Comparison of ENCODE assay signal across 15 cellular contexts in the genomic region with DNA sequence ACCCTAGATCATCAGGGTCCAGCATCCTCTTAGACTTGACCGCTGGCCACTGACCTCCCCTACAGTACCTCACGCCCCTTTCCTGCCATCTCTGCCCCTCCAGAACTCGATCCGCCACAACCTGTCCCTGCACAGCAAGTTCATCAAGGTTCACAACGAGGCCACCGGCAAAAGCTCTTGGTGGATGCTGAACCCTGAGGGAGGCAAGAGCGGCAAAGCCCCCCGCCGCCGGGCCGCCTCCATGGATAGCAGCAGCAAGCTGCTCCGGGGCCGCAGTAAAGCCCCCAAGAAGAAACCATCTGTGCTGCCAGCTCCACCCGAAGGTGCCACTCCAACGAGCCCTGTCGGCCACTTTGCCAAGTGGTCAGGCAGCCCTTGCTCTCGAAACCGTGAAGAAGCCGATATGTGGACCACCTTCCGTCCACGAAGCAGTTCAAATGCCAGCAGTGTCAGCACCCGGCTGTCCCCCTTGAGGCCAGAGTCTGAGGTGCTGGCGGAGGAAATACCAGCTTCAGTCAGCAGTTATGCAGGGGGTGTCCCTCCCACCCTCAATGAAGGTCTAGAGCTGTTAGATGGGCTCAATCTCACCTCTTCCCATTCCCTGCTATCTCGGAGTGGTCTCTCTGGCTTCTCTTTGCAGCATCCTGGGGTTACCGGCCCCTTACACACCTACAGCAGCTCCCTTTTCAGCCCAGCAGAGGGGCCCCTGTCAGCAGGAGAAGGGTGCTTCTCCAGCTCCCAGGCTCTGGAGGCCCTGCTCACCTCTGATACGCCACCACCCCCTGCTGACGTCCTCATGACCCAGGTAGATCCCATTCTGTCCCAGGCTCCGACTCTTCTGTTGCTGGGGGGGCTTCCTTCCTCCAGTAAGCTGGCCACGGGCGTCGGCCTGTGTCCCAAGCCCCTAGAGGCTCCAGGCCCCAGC. TPM values are rescaled to one million over a fixed set of nuclear protein-coding genes. Genes with fewer than 3 reads are reported as not detected.
DNase-seq lines count a peak whose midpoint lies in the region; ATAC-seq, FAIRE-seq and TF ChIP-seq lines count a peak whose summit lies in the region.
"Had no signal": no experiment of that assay in that cellular context is flagged by ENCODE, and none has a peak within 500 bp of the region (broad histone marks: within the 10 kb centered on the region; RNA-seq: fewer than 3 reads in every experiment).

No MANE protein-coding gene starts in this region.

- no peaks in the 10 kb centered on the region for H3K79me2 ChIP-seq in GM12878 (ENCODE audit: control insufficient read depth, insufficient read depth, low read length)

- H3K9me3 ChIP-seq in GM12878 (replicated peaks; ENCODE audit: control insufficient read depth, insufficient read depth, low read length), result no peaks in the 10 kb centered on the region; the same call in 2 of the 3 replicates
- H3K9me3 ChIP-seq: uterus had no signal

- no peak for FAIRE-seq in GM12878 (lab: Jason Lieb, UNC)

- POLR2A ChIA-PET in GM12878 (lab: Charles Lee), result interaction anchor here (5.1 to 5.8 kb wide), 2 partner anchors 11 to 17 kb away, joined by 34 to 60 read pairs; a partner anchor contains a TSS

- H3K9ac ChIP-seq in GM12878 (ENCODE audit: control insufficient read depth, insufficient read depth, low read length), result no peak overlapping the region

- SMC1A ChIA-PET in GM12878 (lab: Charles Lee; ENCODE audit: uncharacterized antibody, unreplicated experiment), result interaction anchor here (2.1 to 6.2 kb wide), 6 partner anchors 11 to 82 kb away, joined by 7 to 46 read pairs (median 16); a partner anchor contains a TSS

- H3K4me2 ChIP-seq in GM12878 (ENCODE audit: control insufficient read depth, insufficient read depth), result no peak overlapping the region
- H3K4me2 ChIP-seq: smooth muscle cell had no signal

- ATAC-seq in GM12878 (no peak), HG02571 (IDR thresholded peaks at IDR 0.05; ENCODE audit: unreplicated experiment) (no peak)
- ATAC-seq: foreskin keratinocyte had no signal

- H3K27ac ChIP-seq in GM12878 (ENCODE audit: control insufficient read depth, insufficient read depth), result no peak overlapping the region
- H3K27ac ChIP-seq: foreskin keratinocyte, uterus, VCaP had no signal

- H3K36me3 Mint-ChIP-seq in type B pancreatic cell, result no peaks in the 10 kb centered on the region

- RAD21 ChIA-PET in GM12878 (lab: Charles Lee; ENCODE audit: unreplicated experiment), result interaction anchor here (0.6 to 3.3 kb wide), 6 partner anchors 11 to 79 kb away, joined by 3 to 29 read pairs (median 12); a partner anchor contains a TSS

- 0 out of 6 replicates have a peak, but pooled peaks of 2 of the 3 experiments have one; percentile 3 to 4 for TF ChIP-seq CTCF in GM12878 (IDR thresholded peaks at IDR 0.05 in 2 of 3, conservative IDR thresholded peaks at IDR 0.05 in 1 of 3; ENCODE audit: control insufficient read depth in 2 of 3, extremely low read depth in 1 of 3, insufficient read depth in 1 of 3, low read depth in 3 of 3, low read length in 3 of 3)
- peak; percentile 18 for TF ChIP-seq CTCF in type B pancreatic cell (conservative IDR thresholded peaks at IDR 0.05)

- H3K27me3 ChIP-seq in GM12878 (replicated peaks in 1 of 2; ENCODE audit: control insufficient read depth in 2 of 2, insufficient read depth in 2 of 2, low read length in 1 of 2), result no peaks in the 10 kb centered on the region
- H3K27me3 ChIP-seq: foreskin keratinocyte, uterus had no signal

- peaks cover 18% of the 10 kb centered on the region for H3K4me1 Mint-ChIP-seq in type B pancreatic cell (ENCODE audit: unreplicated experiment)

- H3K4me3 Mint-ChIP-seq in type B pancreatic cell, result no peak overlapping the region
- H3K4me3 Mint-ChIP-seq: neural crest cell had no signal

- no peak overlapping the region for H2AFZ ChIP-seq in GM12878 (ENCODE audit: control insufficient read depth, low read depth, low read length)

- peaks cover 3% of the 10 kb centered on the region; the same call in 1 of the 2 replicates for H3K4me1 ChIP-seq in GM12878 (ENCODE audit: control insufficient read depth, insufficient read depth, low read length)
- H3K4me1 ChIP-seq: foreskin keratinocyte, uterus had no signal

- intact Hi-C loops in GM12878 (cut with micrococcal nuclease; ENCODE audit: unreplicated experiment), result no loop called here

- no peaks in the 10 kb centered on the region for H3K27me3 Mint-ChIP-seq in type B pancreatic cell

- peak; percentile 8 for DNase-seq in stimulated activated CD4-positive, alpha-beta T cell treated with anti-CD3 and anti-CD28 coated beads, Interleukin-4, amount 100 ng/mL, for 1 hour
- no peak for DNase-seq in stimulated activated CD4-positive, alpha-beta T cell treated with anti-CD3 and anti-CD28 coated beads, Interleukin-4, amount 100 ng/mL, for 4 hours
- DNase-seq in GM12878 (ENCODE audit: low read depth, low spot score) (no peak), type B pancreatic cell (ENCODE audit: extremely low spot score, unreplicated experiment) (no peak), hepatic stellate cell (ENCODE audit: low spot score) (no peak)
- DNase-seq: cortex of kidney, foreskin keratinocyte, NCI-H1105, NCI-H526 treated with DMSO at 0.1 percent for 48 hours, uterus had no signal

- H3K4me3 ChIP-seq in GM12878, result no peak overlapping the region
- H3K4me3 ChIP-seq: smooth muscle cell, uterus had no signal

- H4K20me1 ChIP-seq in GM12878 (ENCODE audit: control insufficient read depth, insufficient read depth), result no peaks in the 10 kb centered on the region

- H3K9me3 Mint-ChIP-seq in type B pancreatic cell, result no peaks in the 10 kb centered on the region
- H3K9me3 Mint-ChIP-seq: neural crest cell had no signal

- peak; percentile 31; the same call in 1 of the 2 replicates for TF ChIP-seq POLR2A in GM12878 (IDR thresholded peaks at IDR 0.05; ENCODE audit: low read depth, low read length)

- CTCF ChIA-PET in GM12878 (lab: Yijun Ruan, JAX), result interaction anchor here (0.5 to 5.2 kb wide), 6 partner anchors 11 to 563 kb away, joined by 3 to 82 read pairs (median 24); a partner anchor contains a TSS

- no peak for TF ChIP-seq EP300 in GM12878 (IDR thresholded peaks at IDR 0.05; ENCODE audit: borderline replicate concordance in 1 of 2, control insufficient read depth in 1 of 2, low read depth in 2 of 2, low read length in 2 of 2)

- BruUV-seq in GM12878 (replicated peaks; lab: Mats Ljungman, UMichigan), result no TSS peak

- no peaks in the 10 kb centered on the region for H3K36me3 ChIP-seq in GM12878 (ENCODE audit: control insufficient read depth in 2 of 2, insufficient read depth in 2 of 2, low read length in 1 of 2)
- H3K36me3 ChIP-seq: uterus had no signal

- TF ChIP-seq RAD21 in GM12878 (IDR thresholded peaks at IDR 0.05; ENCODE audit: insufficient read depth, low read depth, low read length), result 0 out of 2 replicates have a peak, but pooled peaks have one; percentile 5

- WGBS in GM12878 (ENCODE audit: insufficient coverage, insufficient replicate concordance, low lambda C conversion rate, missing lambda C conversion rate), result 67% methylated on average over 31 of the region's 31 CpGs

- peak overlapping the region; percentile 36 for H3K27ac Mint-ChIP-seq in type B pancreatic cell

- in situ Hi-C loops in GM12878 (cut with MboI), result no loop called here

RNA-seq across cellular contexts. Expression of a gene that starts 5.2 kb away (rescaled TPM):
- total RNA-seq in GM12878 (2013; cell fraction: nucleolus; rRNA removed), result 3.5 and 4.2 TPM in 2 replicates
- total RNA-seq in GM12878 (2014; rRNA removed), result 2.7 and 2.8 TPM in 2 replicates
- 1.9 and 2.4 TPM in 2 replicates for total RNA-seq in GM12878 (2014; rRNA removed; fragmentation: Illumina TruSeq; extraction: Trizol)
- 6.9 and 8.1 TPM in 2 replicates for total RNA-seq in GM12878 (2021)
- polyA plus RNA-seq in GM12878 (2011; ENCODE audit: low read depth), result 2.8 TPM
- polyA plus RNA-seq in GM12878 (2011; rRNA removed), result 2.0 and 3.3 TPM in 2 replicates
- 3.9 and 4.4 TPM in 2 replicates for polyA plus RNA-seq in GM12878 (2011; cell fraction: cytosol; rRNA removed)
- 8.0 and 8.2 TPM in 2 replicates for polyA plus RNA-seq in GM12878 (2011; cell fraction: nucleus; rRNA removed)
- polyA plus RNA-seq in GM12878 (2012), result 4.9 and 5.6 TPM in 2 replicates
- polyA plus RNA-seq in GM12878 (2014; fragmentation: Illumina TruSeq; extraction: Trizol), result 1.1 and 2.9 TPM in 2 replicates
- under 1 TPM; 0.05 to 0.11 TPM for polyA plus RNA-seq in GM12878 (2014; fragmentation: Nextera tagmentation; extraction: Ambion mirVana)
- 3.2 and 3.4 TPM in 2 replicates for polyA plus RNA-seq in GM12878 (2014; rRNA removed)
- polyA plus RNA-seq in GM12878 (2016; fragmentation: Nextera tagmentation; extraction: Ambion mirVana), result 1 to 10 TPM in 1 of 2 experiments, under 1 TPM in 1; 0.97 to 1.2 TPM
- polyA minus RNA-seq in GM12878 (2011; rRNA and poly(A)+ RNA removed), result 1.6 and 3.6 TPM in 2 replicates
- 1.4 and 2.4 TPM in 2 replicates for polyA minus RNA-seq in GM12878 (2011; cell fraction: cytosol; rRNA and poly(A)+ RNA removed)
- polyA minus RNA-seq in GM12878 (2011; cell fraction: nucleus; rRNA and poly(A)+ RNA removed), result 0.97 and 1.1 TPM in 2 replicates
- total RNA-seq in type B pancreatic cell (ENCODE audit: low replicate concordance), result 18.8 and 34.1 TPM in 2 replicates

RNA-seq across cellular contexts. Expression of a gene that starts 5.7 kb away (rescaled TPM):
- 11.1 and 15.9 TPM in 2 replicates for total RNA-seq in GM12878 (2013; cell fraction: nucleolus; rRNA removed)
- total RNA-seq in GM12878 (2014; rRNA removed) (0.54 and 2.3 TPM in 2 replicates), GM12878 (2014; rRNA removed; fragmentation: Illumina TruSeq; extraction: Trizol) (2.5 and 4.0 TPM in 2 replicates), GM12878 (2021) (4.0 and 4.8 TPM in 2 replicates), type B pancreatic cell (ENCODE audit: low replicate concordance) (not detected in 2 replicates)
- polyA plus RNA-seq in GM12878 (2011; ENCODE audit: low read depth), result 2.0 TPM
- polyA plus RNA-seq in GM12878 (2011; rRNA removed) (4.8 and 9.0 TPM in 2 replicates), GM12878 (2014; fragmentation: Illumina TruSeq; extraction: Trizol) (2.1 and 27.5 TPM in 2 replicates), GM12878 (2014; fragmentation: Nextera tagmentation; extraction: Ambion mirVana) (1 to 10 TPM; 2.1 to 2.8 TPM), GM12878 (2014; rRNA removed) (1.8 and 2.7 TPM in 2 replicates), GM12878 (2016; fragmentation: Nextera tagmentation; extraction: Ambion mirVana) (1 to 10 TPM in 1 of 2 experiments, under 1 TPM in 1; 0.82 to 2.4 TPM)
- polyA plus RNA-seq in GM12878 (2011; cell fraction: cytosol; rRNA removed), result 0.77 and 4.0 TPM in 2 replicates
- 35.1 and 37.9 TPM in 2 replicates for polyA plus RNA-seq in GM12878 (2011; cell fraction: nucleus; rRNA removed)
- polyA plus RNA-seq in GM12878 (2012), result 4.1 and 6.2 TPM in 2 replicates
- polyA minus RNA-seq in GM12878 (2011; rRNA and poly(A)+ RNA removed), result 10.9 and 14.8 TPM in 2 replicates
- polyA minus RNA-seq in GM12878 (2011; cell fraction: cytosol; rRNA and poly(A)+ RNA removed), result not detected in 2 replicates
- polyA minus RNA-seq in GM12878 (2011; cell fraction: nucleus; rRNA and poly(A)+ RNA removed), result 18.4 and 25.0 TPM in 2 replicates
- total RNA-seq: foreskin keratinocyte, HT-29, neural crest cell, smooth muscle cell had no signal
- polyA plus RNA-seq: foreskin keratinocyte, smooth muscle cell had no signal

RNA-seq across cellular contexts. Expression of a gene that starts 10.5 kb away (rescaled TPM):
- total RNA-seq in GM12878 (2013; cell fraction: nucleolus; rRNA removed), result 246 and 297 TPM in 2 replicates
- total RNA-seq in GM12878 (2014; rRNA removed) (58.6 and 63.9 TPM in 2 replicates), GM12878 (2014; rRNA removed; fragmentation: Illumina TruSeq; extraction: Trizol) (79.4 and 89.8 TPM in 2 replicates), GM12878 (2021) (155 and 159 TPM in 2 replicates), type B pancreatic cell (ENCODE audit: low replicate concordance) (1.5 and 5.2 TPM in 2 replicates)
- polyA plus RNA-seq in GM12878 (2011; ENCODE audit: low read depth), result 226 TPM
- polyA plus RNA-seq in GM12878 (2011; rRNA removed) (523 and 686 TPM in 2 replicates), GM12878 (2014; fragmentation: Illumina TruSeq; extraction: Trizol) (485 TPM in 2 replicates), GM12878 (2014; fragmentation: Nextera tagmentation; extraction: Ambion mirVana) (100 to 1,000 TPM; 135 to 138 TPM), GM12878 (2014; rRNA removed) (189 and 207 TPM in 2 replicates), GM12878 (2016; fragmentation: Nextera tagmentation; extraction: Ambion mirVana) (100 to 1,000 TPM; 236 to 269 TPM)
- polyA plus RNA-seq in GM12878 (2011; cell fraction: cytosol; rRNA removed), result 1,216 and 1,425 TPM in 2 replicates
- polyA plus RNA-seq in GM12878 (2011; cell fraction: nucleus; rRNA removed), result 357 and 510 TPM in 2 replicates
- 212 and 286 TPM in 2 replicates for polyA plus RNA-seq in GM12878 (2012)
- 484 and 716 TPM in 2 replicates for polyA minus RNA-seq in GM12878 (2011; rRNA and poly(A)+ RNA removed)
- polyA minus RNA-seq in GM12878 (2011; cell fraction: cytosol; rRNA and poly(A)+ RNA removed), result 108 and 119 TPM in 2 replicates
- 133 and 149 TPM in 2 replicates for polyA minus RNA-seq in GM12878 (2011; cell fraction: nucleus; rRNA and poly(A)+ RNA removed)
- total RNA-seq: HT-29, neural crest cell, smooth muscle cell had no signal
- polyA plus RNA-seq: smooth muscle cell had no signal

RNA-seq across cellular contexts. Expression of a gene that starts 17.6 kb away (rescaled TPM):
- 95.7 and 99.0 TPM in 2 replicates for total RNA-seq in GM12878 (2013; cell fraction: nucleolus; rRNA removed)
- 14.8 and 20.3 TPM in 2 replicates for total RNA-seq in GM12878 (2014; rRNA removed)
- total RNA-seq in GM12878 (2014; rRNA removed; fragmentation: Illumina TruSeq; extraction: Trizol), result 5.7 and 5.9 TPM in 2 replicates
- 28.5 and 28.8 TPM in 2 replicates for total RNA-seq in GM12878 (2021)
- 19.3 TPM for polyA plus RNA-seq in GM12878 (2011; ENCODE audit: low read depth)
- 4.9 and 13.0 TPM in 2 replicates for polyA plus RNA-seq in GM12878 (2011; rRNA removed)
- polyA plus RNA-seq in GM12878 (2011; cell fraction: cytosol; rRNA removed), result 12.9 and 18.1 TPM in 2 replicates
- 125 and 131 TPM in 2 replicates for polyA plus RNA-seq in GM12878 (2011; cell fraction: nucleus; rRNA removed)
- 21.2 and 24.5 TPM in 2 replicates for polyA plus RNA-seq in GM12878 (2012)
- polyA plus RNA-seq in GM12878 (2014; fragmentation: Illumina TruSeq; extraction: Trizol), result 18.3 and 18.9 TPM in 2 replicates
- 1 to 10 TPM in 1 of 2 experiments, under 1 TPM in 1; 0.68 to 1.7 TPM for polyA plus RNA-seq in GM12878 (2014; fragmentation: Nextera tagmentation; extraction: Ambion mirVana)
- polyA plus RNA-seq in GM12878 (2014; rRNA removed), result 13.5 and 15.2 TPM in 2 replicates
- polyA plus RNA-seq in GM12878 (2016; fragmentation: Nextera tagmentation; extraction: Ambion mirVana), result 10 to 100 TPM; 13.9 to 14.0 TPM
- 41.0 and 75.2 TPM in 2 replicates for polyA minus RNA-seq in GM12878 (2011; rRNA and poly(A)+ RNA removed)
- polyA minus RNA-seq in GM12878 (2011; cell fraction: cytosol; rRNA and poly(A)+ RNA removed), result 23.8 and 31.8 TPM in 2 replicates
- 61.7 and 72.0 TPM in 2 replicates for polyA minus RNA-seq in GM12878 (2011; cell fraction: nucleus; rRNA and poly(A)+ RNA removed)
- total RNA-seq in type B pancreatic cell (ENCODE audit: low replicate concordance), result 44.1 and 77.2 TPM in 2 replicates

RNA-seq across cellular contexts. Expression of a gene that starts 32.7 kb away (rescaled TPM):
- total RNA-seq in GM12878 (2013; cell fraction: nucleolus; rRNA removed), result 13.3 and 15.4 TPM in 2 replicates
- total RNA-seq in GM12878 (2014; rRNA removed) (36.8 and 43.4 TPM in 2 replicates), GM12878 (2014; rRNA removed; fragmentation: Illumina TruSeq; extraction: Trizol) (29.6 and 31.6 TPM in 2 replicates), GM12878 (2021) (47.7 and 50.4 TPM in 2 replicates), type B pancreatic cell (ENCODE audit: low replicate concordance) (67.0 and 79.3 TPM in 2 replicates)
- polyA plus RNA-seq in GM12878 (2011; ENCODE audit: low read depth), result 20.5 TPM
- polyA plus RNA-seq in GM12878 (2011; rRNA removed) (48.2 and 48.4 TPM in 2 replicates), GM12878 (2014; fragmentation: Illumina TruSeq; extraction: Trizol) (31.4 and 38.3 TPM in 2 replicates), GM12878 (2014; fragmentation: Nextera tagmentation; extraction: Ambion mirVana) (10 to 100 TPM; 13.5 to 22.6 TPM), GM12878 (2014; rRNA removed) (40.0 and 40.6 TPM in 2 replicates), GM12878 (2016; fragmentation: Nextera tagmentation; extraction: Ambion mirVana) (1 to 10 TPM; 4.4 TPM)
- polyA plus RNA-seq in GM12878 (2011; cell fraction: cytosol; rRNA removed), result 44.8 and 46.7 TPM in 2 replicates
- polyA plus RNA-seq in GM12878 (2011; cell fraction: nucleus; rRNA removed), result 14.7 and 16.3 TPM in 2 replicates
- 24.9 and 25.4 TPM in 2 replicates for polyA plus RNA-seq in GM12878 (2012)
- 26.0 and 39.9 TPM in 2 replicates for polyA minus RNA-seq in GM12878 (2011; rRNA and poly(A)+ RNA removed)
- polyA minus RNA-seq in GM12878 (2011; cell fraction: cytosol; rRNA and poly(A)+ RNA removed), result 14.7 and 15.8 TPM in 2 replicates
- 4.6 and 10.0 TPM in 2 replicates for polyA minus RNA-seq in GM12878 (2011; cell fraction: nucleus; rRNA and poly(A)+ RNA removed)
